In the genomic region with DNA sequence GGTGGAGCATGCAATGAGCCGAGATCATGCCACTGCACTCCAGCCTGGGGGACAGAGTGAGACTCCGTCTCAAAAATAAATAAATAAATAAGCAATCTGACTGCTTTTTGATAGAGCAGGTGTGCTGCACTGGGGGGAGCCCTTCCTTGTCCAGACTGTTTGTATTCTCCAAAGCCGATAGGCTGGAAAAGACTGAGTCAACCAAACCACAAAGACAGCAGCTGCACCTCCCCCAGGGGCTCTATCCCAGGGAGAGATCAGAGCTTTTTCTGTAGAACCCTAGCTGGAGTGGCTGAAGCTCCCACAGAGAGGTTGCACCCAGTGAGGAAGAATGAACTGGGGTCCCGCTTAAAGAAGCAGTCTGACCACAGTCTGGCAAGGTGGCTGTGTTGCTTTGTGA, we compare ENCODE assay signal across 22 cellular contexts. TPM values are rescaled to one million over a fixed set of nuclear protein-coding genes. Genes with fewer than 3 reads are reported as not detected.
DNase-seq lines count a peak whose midpoint lies in the region; ATAC-seq and TF ChIP-seq lines count a peak whose summit lies in the region.
"Had no signal": no experiment of that assay in that cellular context is flagged by ENCODE, and none has a peak within 500 bp of the region (broad histone marks: within the 10 kb centered on the region; RNA-seq: fewer than 3 reads in every experiment).

No MANE protein-coding gene starts in this region.

- no peak for ATAC-seq in GM21723 (IDR thresholded peaks at IDR 0.05; ENCODE audit: unreplicated experiment)
- ATAC-seq: CD8-positive, alpha-beta T cell; GM12878; HepG2 had no signal

- in situ Hi-C loops in KBM-7 (cut with MboI; ENCODE audit: low pct_unique_long_range_greater_than_20kb, low sequenced_read_pairs), result no loop called here

- WGBS in sigmoid colon, 2 donors, result 88 to 91% methylated on average over 4 of the region's 4 CpGs

- TF ChIP-seq EP300 in sigmoid colon (IDR thresholded peaks at IDR 0.05), result no peak

- H3K9me3 ChIP-seq in BE2C, result no peaks in the 10 kb centered on the region; the same call in 1 of the 2 replicates
- peaks cover 1 to 8% (median 3%) of the 10 kb centered on the region in 4 donors for H3K9me3 ChIP-seq in sigmoid colon

- H3K4me1 ChIP-seq in BE2C, result no peaks in the 10 kb centered on the region
- H3K4me1 ChIP-seq in sigmoid colon, result no peaks in the 10 kb centered on the region

- H3K36me3 ChIP-seq in BE2C, result no peaks in the 10 kb centered on the region
- H3K36me3 ChIP-seq in sigmoid colon, result no peaks in the 10 kb centered on the region

- intact Hi-C loops in sigmoid colon (cut with DNase I), result no loop called here

- no peak overlapping the region for H3K27ac ChIP-seq in sigmoid colon

- H3K4me3 ChIP-seq in BE2C (ENCODE audit: low read depth, low read length) (no peak overlapping the region), sigmoid colon (no peak overlapping the region)
- H3K4me3 ChIP-seq: GM12878 had no signal

- no peak for TF ChIP-seq POLR2A in sigmoid colon (IDR thresholded peaks at IDR 0.05)

- H3K27me3 ChIP-seq in BE2C, result no peaks in the 10 kb centered on the region; the same call in 1 of the 2 replicates
- no peaks in the 10 kb centered on the region for H3K27me3 ChIP-seq in sigmoid colon

- DNase-seq in ELR (ENCODE audit: low read depth) (peak; percentile 12), KBM-7 (peak; percentile 9), RPMI7951 (ENCODE audit: low read depth) (peak; percentile 17), kidney tubule cell (ENCODE audit: low spot score) (peak; percentile 49), BE2C (no peak), sigmoid colon (no peak)
- DNase-seq: CD8-positive, alpha-beta T cell; DMS 273 treated with DMSO at 0.1 percent for 48 hours; Karpas-422; NCI-H1048; NCI-H1694; NCI-H446; NCI-H82; SHP77 treated with DMSO at 0.1 percent for 48 hours had no signal

- TF ChIP-seq CTCF in BE2C (IDR thresholded peaks at IDR 0.05; ENCODE audit: low read depth, low read length), result no peak
- no peak for TF ChIP-seq CTCF in sigmoid colon (IDR thresholded peaks at IDR 0.05)

RNA-seq across cellular contexts. Expression of a gene that starts 45.8 kb away (rescaled TPM):
- not detected in 2 replicates for total RNA-seq in RPMI7951 (2014; rRNA removed; shearing (Covaris generic))
- not detected for polyA plus RNA-seq in BE2C (2012; ENCODE audit: insufficient read depth, insufficient read length, low read depth)
- total RNA-seq in sigmoid colon, result not detected
- polyA plus RNA-seq in sigmoid colon, result not detected
- total RNA-seq: CD8-positive, alpha-beta T cell; G401; GM12878; H1; HepG2; T-helper 2 cell treated with Interferon-gamma antibody and Interleukin-4, amounts not matched to agents 100 ng/mL and 5 ng/mL, for 36 hours had no signal
- polyA plus RNA-seq: AG04450, BJ, GM12878, H1, HepG2 had no signal

Comparison
In these comparisons a context has a peak if more than half of its experiments do, and no peak if none do; other contexts are left out.
1. DNase-seq: peak in ELR (single experiment), KBM-7 (single experiment), RPMI7951 (single experiment) and kidney tubule cell (single experiment); none in BE2C (single experiment) and sigmoid colon (single experiment).